In genomic region chr6:47034421-47034820, GRCh38 we compare ENCODE assay signal across 14 cellular contexts. TPM values are rescaled to one million over a fixed set of nuclear protein-coding genes. Genes with fewer than 3 reads are reported as not detected.
A peak's percentile ranks its signal among the peaks of the same experiment; 100 is the strongest.
DNase-seq lines count a peak whose midpoint lies in the region; TF ChIP-seq lines count a peak whose summit lies in the region.
"Had no signal": no experiment of that assay in that cellular context is flagged by ENCODE, and none has a peak within 500 bp of the region (broad histone marks: within the 10 kb centered on the region; RNA-seq: fewer than 3 reads in every experiment).

No MANE protein-coding gene starts in this region.

- intact Hi-C loops in PC-9 (cut with micrococcal nuclease; ENCODE audit: unreplicated experiment), result loop anchor here (5.0 kb wide), 1 partner anchor 617 kb away; no protein-coding TSS in a partner anchor

- H3K4me1 ChIP-seq in PC-9 (replicated peaks; ENCODE audit: insufficient read depth) (peaks cover 68% of the 10 kb centered on the region), mesenchymal stem cell (ENCODE audit: control insufficient read depth, insufficient read depth, low read depth, low read length) (peaks cover 2% of the 10 kb centered on the region), SK-N-SH (ENCODE audit: control insufficient read depth in 1 of 2, insufficient read depth in 2 of 2, low read depth in 1 of 2, low read length in 1 of 2) (0 out of 4 replicates have a peak, but pooled peaks cover 0 to 4% of the 10 kb centered on the region in 2 experiments)
- H3K4me1 ChIP-seq: uterus had no signal

- no peak overlapping the region for H3K14ac ChIP-seq in mesenchymal stem cell (ENCODE audit: low read length in 2 of 2)

- H3K79me2 ChIP-seq in PC-9 (ENCODE audit: low read depth) (peaks cover 95% of the 10 kb centered on the region), SK-N-SH (ENCODE audit: insufficient read depth) (no peaks in the 10 kb centered on the region)

- no peak overlapping the region for H2AK5ac ChIP-seq in mesenchymal stem cell (ENCODE audit: low read length, severe bottlenecking)

- no peak overlapping the region for H3K23ac ChIP-seq in mesenchymal stem cell (ENCODE audit: low read length in 2 of 2)

- no peak for TF ChIP-seq CTCF in PC-9 (conservative IDR thresholded peaks at IDR 0.05)
- no peak for TF ChIP-seq CTCF in chondrocyte (IDR thresholded peaks at IDR 0.05)
- TF ChIP-seq CTCF in SK-N-SH (IDR thresholded peaks at IDR 0.05), result no peak

- no peak overlapping the region for H3K4ac ChIP-seq in mesenchymal stem cell (ENCODE audit: low read depth in 1 of 2, low read length in 2 of 2)

- H3K27ac ChIP-seq in PC-9, result peak overlapping the region; percentile 98
- peak overlapping the region; percentile 84 for H3K27ac ChIP-seq in mesenchymal stem cell (ENCODE audit: low read length, poor library complexity, severe bottlenecking)
- H3K27ac ChIP-seq in SK-N-SH (ENCODE audit: low read depth in 2 of 2, low read length in 1 of 2), result no peak overlapping the region
- H3K27ac ChIP-seq: neutrophil, uterus had no signal

- no peak overlapping the region for H2BK5ac ChIP-seq in mesenchymal stem cell (ENCODE audit: low read depth, low read length, poor library complexity, severe bottlenecking)

- 56% methylated on average over 2 of the region's 2 CpGs for WGBS in mesenchymal stem cell
- 4% methylated on average over 2 of the region's 2 CpGs for WGBS in SK-N-SH (ENCODE audit: low lambda C conversion rate)

- H2BK120ac ChIP-seq in mesenchymal stem cell (ENCODE audit: low read depth, low read length), result no peak overlapping the region

- H3F3A ChIP-seq in PC-9 (ENCODE audit: insufficient read depth, low read depth), result peaks cover 52% of the 10 kb centered on the region; the same call in 1 of the 2 replicates
- H3F3A ChIP-seq in SK-N-SH (replicated peaks; ENCODE audit: insufficient read depth), result peaks cover 4% of the 10 kb centered on the region

- H4K91ac ChIP-seq in mesenchymal stem cell (ENCODE audit: low read length), result no peak overlapping the region

- H3K9me3 ChIP-seq in PC-9 (ENCODE audit: insufficient read depth, low read depth) (no peaks in the 10 kb centered on the region), mesenchymal stem cell (ENCODE audit: control insufficient read depth, low read length) (no peaks in the 10 kb centered on the region), SK-N-SH (no peaks in the 10 kb centered on the region)
- H3K9me3 ChIP-seq: neutrophil, uterus had no signal

- H4K20me1 ChIP-seq in PC-9 (ENCODE audit: insufficient read depth) (no peaks in the 10 kb centered on the region), SK-N-SH (ENCODE audit: insufficient read depth) (no peaks in the 10 kb centered on the region)

- no peak for TF ChIP-seq EP300 in SK-N-SH (IDR thresholded peaks at IDR 0.05; ENCODE audit: borderline replicate concordance in 1 of 2, low read depth in 1 of 2, low read length in 1 of 2)

- no TSS peak for BruUV-seq in PC-9 (replicated peaks; lab: Mats Ljungman, UMichigan)

- peak overlapping the region; percentile 41; the same call in 1 of the 2 replicates for H3K4me3 ChIP-seq in PC-9
- no peak overlapping the region for H3K4me3 ChIP-seq in mesenchymal stem cell (ENCODE audit: insufficient read depth in 1 of 2, low read depth in 1 of 2, low read length in 2 of 2)
- H3K4me3 ChIP-seq in SK-N-SH (ENCODE audit: low read depth in 2 of 2, low read length in 1 of 2), result no peak overlapping the region
- H3K4me3 ChIP-seq: uterus had no signal

- H3K27me3 Mint-ChIP-seq in chondrocyte (ENCODE audit: low read depth), result peaks cover 17% of the 10 kb centered on the region

- no peak for TF ChIP-seq RAD21 in SK-N-SH (IDR thresholded peaks at IDR 0.05; ENCODE audit: low read length)

- H2AFZ ChIP-seq in PC-9 (no peak overlapping the region), mesenchymal stem cell (ENCODE audit: low read depth, low read length) (no peak overlapping the region), SK-N-SH (ENCODE audit: low read depth) (no peak overlapping the region)

- peaks cover 24% of the 10 kb centered on the region for H3K4me1 Mint-ChIP-seq in chondrocyte (ENCODE audit: low read depth)
- H3K4me1 Mint-ChIP-seq: stimulated activated naive B cell treated with anti-CD40 and anti-IgM and Interleukin-4, amounts not matched to agents 10 μg/mL and 1 μg/mL and 100 μg/mL, for 72 hours had no signal

- H3K27me3 ChIP-seq in PC-9 (ENCODE audit: insufficient read depth, low read depth) (no peaks in the 10 kb centered on the region), mesenchymal stem cell (ENCODE audit: control insufficient read depth in 1 of 2, insufficient read depth in 1 of 2, low read length in 2 of 2) (peaks cover 0 to 17% of the 10 kb centered on the region in 2 experiments), SK-N-SH (ENCODE audit: insufficient read depth) (peaks cover 44% of the 10 kb centered on the region; the same call in 1 of the 2 replicates)
- H3K27me3 ChIP-seq: uterus had no signal

- H3K36me3 ChIP-seq in PC-9 (ENCODE audit: low read depth) (peaks cover 81% of the 10 kb centered on the region), mesenchymal stem cell (ENCODE audit: control insufficient read depth in 1 of 2, insufficient read depth in 2 of 2, low read depth in 1 of 2, low read length in 2 of 2) (no peaks in the 10 kb centered on the region), SK-N-SH (replicated peaks in 1 of 2; ENCODE audit: control insufficient read depth in 1 of 2, insufficient read depth in 2 of 2, low read length in 1 of 2) (no peaks in the 10 kb centered on the region)
- H3K36me3 ChIP-seq: neutrophil, uterus had no signal

- peak overlapping the region; percentile 34 for H3K27ac Mint-ChIP-seq in chondrocyte (ENCODE audit: unreplicated experiment)
- H3K27ac Mint-ChIP-seq: activated CD4-positive, alpha-beta memory T cell treated with anti-CD3 and anti-CD28 coated beads for 36 hours; stimulated activated naive B cell treated with anti-CD40 and anti-IgM and Interleukin-4, amounts not matched to agents 10 μg/mL and 1 μg/mL and 100 μg/mL, for 72 hours had no signal

- CTCF ChIA-PET in PC-9 (lab: Charles Lee), result interaction anchor here (1.1 to 1.3 kb wide), 2 partner anchors 10 to 185 kb away, joined by 3 to 4 read pairs; no protein-coding TSS in a partner anchor
- CTCF ChIA-PET in SK-N-SH (lab: Yijun Ruan, JAX), result interaction anchor here (1.8 to 2.0 kb wide), 3 partner anchors 12 to 186 kb away, joined by 7 to 8 read pairs (median 7); no protein-coding TSS in a partner anchor

- H3K79me1 ChIP-seq in mesenchymal stem cell (replicated peaks; ENCODE audit: low read length, poor library complexity, severe bottlenecking), result no peaks in the 10 kb centered on the region

- no peak overlapping the region for H4K8ac ChIP-seq in mesenchymal stem cell (ENCODE audit: low read length)

- peak overlapping the region in 1 of 2 experiments; percentile 65 for H2BK12ac ChIP-seq in mesenchymal stem cell (ENCODE audit: low read length in 2 of 2)

- H3K9me2 ChIP-seq in PC-9 (ENCODE audit: insufficient read depth), result no peaks in the 10 kb centered on the region
- no peaks in the 10 kb centered on the region for H3K9me2 ChIP-seq in SK-N-SH

- H3K36me3 Mint-ChIP-seq in chondrocyte (ENCODE audit: low read depth), result no peaks in the 10 kb centered on the region
- H3K36me3 Mint-ChIP-seq: activated CD4-positive, alpha-beta memory T cell treated with anti-CD3 and anti-CD28 coated beads for 36 hours; stimulated activated naive B cell treated with anti-CD40 and anti-IgM and Interleukin-4, amounts not matched to agents 10 μg/mL and 1 μg/mL and 100 μg/mL, for 72 hours had no signal

- H3K4me2 ChIP-seq in PC-9 (peak overlapping the region; percentile 97), mesenchymal stem cell (ENCODE audit: low read length, poor library complexity, severe bottlenecking) (peak overlapping the region; percentile 30), SK-N-SH (no peak overlapping the region)

- no peaks in the 10 kb centered on the region for H3K9me3 Mint-ChIP-seq in chondrocyte (ENCODE audit: low read depth)
- H3K9me3 Mint-ChIP-seq: activated CD4-positive, alpha-beta memory T cell treated with anti-CD3 and anti-CD28 coated beads for 36 hours had no signal

- no peak overlapping the region for H3K9ac ChIP-seq in mesenchymal stem cell (ENCODE audit: low read length)
- H3K9ac ChIP-seq in SK-N-SH, result no peak overlapping the region

- no peak overlapping the region for H3K4me3 Mint-ChIP-seq in chondrocyte (ENCODE audit: unreplicated experiment)
- H3K4me3 Mint-ChIP-seq: activated CD4-positive, alpha-beta memory T cell treated with anti-CD3 and anti-CD28 coated beads for 36 hours; stimulated activated naive B cell treated with anti-CD40 and anti-IgM and Interleukin-4, amounts not matched to agents 10 μg/mL and 1 μg/mL and 100 μg/mL, for 72 hours had no signal

- H3K18ac ChIP-seq in mesenchymal stem cell (ENCODE audit: low read depth in 1 of 2, low read length in 2 of 2), result peak overlapping the region in 1 of 2 experiments; percentile 18

- POLR2A ChIA-PET in PC-9 (lab: Charles Lee; ENCODE audit: unreplicated experiment), result interaction anchor here (0.5 to 1.2 kb wide), 12 partner anchors 8 to 499 kb away, joined by 3 to 28 read pairs (median 4); no protein-coding TSS in a partner anchor
- POLR2A ChIA-PET in SK-N-SH (lab: Yijun Ruan, JAX), result no interaction called here

- no peak overlapping the region for H2BK15ac ChIP-seq in mesenchymal stem cell (ENCODE audit: low read depth, poor library complexity, severe bottlenecking)

- peak; percentile 41 for DNase-seq in Daoy (ENCODE audit: low read depth)
- no peak for DNase-seq in PC-9
- DNase-seq in chondrocyte (ENCODE audit: low spot score), result no peak
- no peak for DNase-seq in mesenchymal stem cell
- DNase-seq in NOMO-1 treated with DMSO at 0.1 percent for 48 hours (lab: John Stamatoyannopoulos, UW; ENCODE audit: unreplicated experiment), result no peak
- DNase-seq in SK-N-SH, result no peak
- no peak for DNase-seq in islet precursor cell
- no peak for DNase-seq in KG1 (lab: John Stamatoyannopoulos, UW)
- DNase-seq: activated CD4-positive, alpha-beta memory T cell treated with anti-CD3 and anti-CD28 coated beads for 36 hours; effector CD8-positive, alpha-beta T cell; stimulated activated naive B cell treated with anti-CD40 and anti-IgM and Interleukin-4, amounts not matched to agents 10 μg/mL and 1 μg/mL and 100 μg/mL, for 72 hours had no signal

TF ChIP-seq in SK-N-SH, 30 proteins besides CTCF, POLR2A, EP300 and RAD21 (continues in another document):
- TF ChIP-seq USF1 (IDR thresholded peaks at IDR 0.05; ENCODE audit: borderline replicate concordance, low read depth), result no peak

RNA-seq across cellular contexts. Expression of gene ADGRF1, which starts 7.7 kb away (rescaled TPM):
- total RNA-seq in Daoy (2014; rRNA removed; shearing (Covaris generic)), result 0.48 TPM in 1 of 2 replicates, not detected in the other
- total RNA-seq in PC-9 (2021) (112 and 162 TPM in 2 replicates), chondrocyte (not detected in 3 replicates)
- 0.01 TPM for polyA plus RNA-seq in mesenchymal stem cell (2013, experiment 1 of 2)
- 0.04 TPM for polyA plus RNA-seq in mesenchymal stem cell (2013, experiment 2 of 2)
- not detected in 2 replicates for polyA plus RNA-seq in SK-N-SH (2012; rRNA removed)
- not detected in 2 replicates for polyA plus RNA-seq in SK-N-SH (2012; cell fraction: cytosol; rRNA removed)
- not detected in 2 replicates for polyA plus RNA-seq in SK-N-SH (2012; cell fraction: nucleus; rRNA removed)
- total RNA-seq: activated CD4-positive, alpha-beta memory T cell treated with anti-CD3 and anti-CD28 coated beads for 36 hours; mesenteric fat pad had no signal

Comparison
In these comparisons a context has a peak if more than half of its experiments do, and no peak if none do; other contexts are left out.
1. H3K27ac ChIP-seq: peak in PC-9 (single experiment) and mesenchymal stem cell (single experiment); none in SK-N-SH (0 of 2).
2. RNA of gene ADGRF1, which starts 7.7 kb away (total RNA-seq): 112 to 162 TPM in PC-9; 0.48 TPM in Daoy and not detected in chondrocyte; every median in the first group is over 10 times any median in the second.